In genomic region chr9:126398403-126399058, GRCh38 we compare ENCODE assay signal across 9 cellular contexts.
DNase-seq lines count a peak whose midpoint lies in the region; ATAC-seq, FAIRE-seq and TF ChIP-seq lines count a peak whose summit lies in the region.
"Had no signal": no experiment of that assay in that cellular context is flagged by ENCODE, and none has a peak within 500 bp of the region (broad histone marks: within the 10 kb centered on the region; RNA-seq: fewer than 3 reads in every experiment).

No MANE protein-coding gene starts in this region.

- H3K4me3 Mint-ChIP-seq in naive thymus-derived CD8-positive, alpha-beta T cell: peak overlapping the region; percentile 54 to 82 (median 72)
- H3K4me3 Mint-ChIP-seq in stimulated activated memory B cell treated with anti-CD40 and anti-IgM and Interleukin-4, amounts not matched to agents 10 μg/mL and 1 μg/mL and 100 μg/mL, for 72 hours: no peak overlapping the region

- H3K36me3 ChIP-seq in OCI-LY1 (ENCODE audit: insufficient read depth, low read length) (no peaks in the 10 kb centered on the region), esophagus muscularis mucosa (peaks cover 9 to 85% (median 50%) of the 10 kb centered on the region in 4 donors)

- 28% methylated on average over 25 of the region's 25 CpGs for WGBS in esophagus muscularis mucosa

- H3K27ac ChIP-seq in OCI-LY1 (ENCODE audit: low read depth, low read length, poor library complexity, severe bottlenecking) (no peak overlapping the region), esophagus muscularis mucosa (replicated peaks in 1 of 4) (no peak overlapping the region)

- H3K27me3 ChIP-seq in OCI-LY1 (ENCODE audit: insufficient read depth, low read length) (no peaks in the 10 kb centered on the region; the same call in 1 of the 2 replicates), esophagus muscularis mucosa (no peaks in the 10 kb centered on the region)

- no peaks in the 10 kb centered on the region for H4K20me1 ChIP-seq in OCI-LY1 (ENCODE audit: insufficient read depth, low read length)

- DNase-seq in 8988T (peak; percentile 82), GM19239 (ENCODE audit: insufficient read length, low spot score) (peak; percentile 52), activated T-cell treated with anti-CD3 and anti-CD28 coated beads for 4 hours (peak; percentile 62), esophagus muscularis mucosa (ENCODE audit: extremely low spot score) (peak; percentile 93)
- DNase-seq in naive thymus-derived CD8-positive, alpha-beta T cell: peak; percentile 54 to 82 (median 70)
- no peak for DNase-seq in NK-92 treated with Interleukin-12 subunit alpha and Interleukin-12 subunit beta, amount 100 ng/mL, for 24 hours (lab: John Stamatoyannopoulos, UW)

- no peaks in the 10 kb centered on the region for H3K9me2 ChIP-seq in OCI-LY1 (ENCODE audit: low read depth, low read length)

- H3K4me1 Mint-ChIP-seq in naive thymus-derived CD8-positive, alpha-beta T cell: peaks cover 31 to 71% (median 58%) of the 10 kb centered on the region in 4 donors
- H3K4me1 Mint-ChIP-seq in stimulated activated memory B cell treated with anti-CD40 and anti-IgM and Interleukin-4, amounts not matched to agents 10 μg/mL and 1 μg/mL and 100 μg/mL, for 72 hours: peaks cover 28% of the 10 kb centered on the region

- H3K27ac Mint-ChIP-seq in naive thymus-derived CD8-positive, alpha-beta T cell: peak overlapping the region; percentile 76 to 98 (median 95)
- no peak overlapping the region for H3K27ac Mint-ChIP-seq in stimulated activated memory B cell treated with anti-CD40 and anti-IgM and Interleukin-4, amounts not matched to agents 10 μg/mL and 1 μg/mL and 100 μg/mL, for 72 hours

- intact Hi-C loops in esophagus muscularis mucosa (cut with DNase I): loop anchor here (5.0 kb wide), 2 partner anchors 81 to 96 kb away; no protein-coding TSS in a partner anchor

- H3K9me3 Mint-ChIP-seq in naive thymus-derived CD8-positive, alpha-beta T cell: no peaks in the 10 kb centered on the region
- no peaks in the 10 kb centered on the region for H3K9me3 Mint-ChIP-seq in stimulated activated memory B cell treated with anti-CD40 and anti-IgM and Interleukin-4, amounts not matched to agents 10 μg/mL and 1 μg/mL and 100 μg/mL, for 72 hours

- H3F3A ChIP-seq in OCI-LY1 (ENCODE audit: insufficient read depth, low read length): no peaks in the 10 kb centered on the region

- no peak overlapping the region for H3K9ac ChIP-seq in OCI-LY1 (ENCODE audit: low read length)

- H2AFZ ChIP-seq in OCI-LY1 (ENCODE audit: low read length): no peak overlapping the region

- no peaks in the 10 kb centered on the region for H3K9me3 ChIP-seq in OCI-LY1 (ENCODE audit: low read length)
- no peaks in the 10 kb centered on the region for H3K9me3 ChIP-seq in esophagus muscularis mucosa

- H3K4me1 ChIP-seq in OCI-LY1 (ENCODE audit: insufficient read depth, low read length, severe bottlenecking) (no peaks in the 10 kb centered on the region), esophagus muscularis mucosa (peaks cover 5 to 27% (median 15%) of the 10 kb centered on the region in 4 donors)

- H3K4me3 ChIP-seq in OCI-LY1 (ENCODE audit: low read depth, low read length, poor library complexity, severe bottlenecking) (no peak overlapping the region), esophagus muscularis mucosa (no peak overlapping the region)
- H3K4me3 ChIP-seq: skin epidermis had no signal

- peaks cover 0 to 33% (median 0%) of the 10 kb centered on the region in 3 donors for H3K36me3 Mint-ChIP-seq in naive thymus-derived CD8-positive, alpha-beta T cell
- no peaks in the 10 kb centered on the region for H3K36me3 Mint-ChIP-seq in stimulated activated memory B cell treated with anti-CD40 and anti-IgM and Interleukin-4, amounts not matched to agents 10 μg/mL and 1 μg/mL and 100 μg/mL, for 72 hours

- TF ChIP-seq POLR2A in esophagus muscularis mucosa (IDR thresholded peaks at IDR 0.05; ENCODE audit: low read depth): no peak

- TF ChIP-seq CTCF in OCI-LY1 (IDR thresholded peaks at IDR 0.05; ENCODE audit: low read length) (peak; percentile 96), esophagus muscularis mucosa (IDR thresholded peaks at IDR 0.05) (peak; percentile 95 to 100 (median 95))

- no peak for TF ChIP-seq EP300 in esophagus muscularis mucosa (IDR thresholded peaks at IDR 0.05)

- no peak overlapping the region for H3K4me2 ChIP-seq in OCI-LY1 (ENCODE audit: low read length)

- FAIRE-seq in GM19239 (lab: Jason Lieb, UNC): peak; percentile 75

- peak in 1 of 2 donors; percentile 22 for ATAC-seq in naive thymus-derived CD8-positive, alpha-beta T cell
- peak; percentile 65 for ATAC-seq in stimulated activated memory B cell treated with anti-CD40 and anti-IgM and Interleukin-4, amounts not matched to agents 10 μg/mL and 1 μg/mL and 100 μg/mL, for 72 hours

- H3K79me2 ChIP-seq in OCI-LY1 (ENCODE audit: insufficient read depth, low read length): no peaks in the 10 kb centered on the region

- POLR2A ChIA-PET in naive thymus-derived CD8-positive, alpha-beta T cell (lab: Charles Lee): interaction anchor here (0.9 to 4.1 kb wide), 10 partner anchors 11 to 92 kb away, joined by 3 to 17 read pairs (median 6); partner anchors contain the start of gene MVB12B

- no peaks in the 10 kb centered on the region for H3K27me3 Mint-ChIP-seq in naive thymus-derived CD8-positive, alpha-beta T cell
- H3K27me3 Mint-ChIP-seq in stimulated activated memory B cell treated with anti-CD40 and anti-IgM and Interleukin-4, amounts not matched to agents 10 μg/mL and 1 μg/mL and 100 μg/mL, for 72 hours: peaks cover 13% of the 10 kb centered on the region
